19 cellular contexts compared by ENCODE assay signal in genomic region chr17:81608082-81608481, GRCh38. TPM values are rescaled to one million over a fixed set of nuclear protein-coding genes. Genes with fewer than 3 reads are reported as not detected.
DNase-seq lines count a peak whose midpoint lies in the region; ATAC-seq, FAIRE-seq and TF ChIP-seq lines count a peak whose summit lies in the region.
"Had no signal": no experiment of that assay in that cellular context is flagged by ENCODE, and none has a peak within 500 bp of the region (broad histone marks: within the 10 kb centered on the region; RNA-seq: fewer than 3 reads in every experiment).

No MANE protein-coding gene starts in this region.

- peaks cover 84% of the 10 kb centered on the region for H3K36me3 ChIP-seq in A673 (ENCODE audit: insufficient read depth, low read length, poor library complexity, severe bottlenecking)
- peaks cover 35% of the 10 kb centered on the region for H3K36me3 ChIP-seq in astrocyte (ENCODE audit: insufficient read depth, low read length)
- H3K36me3 ChIP-seq in osteoblast (ENCODE audit: insufficient read depth, low read length): peaks cover 82% of the 10 kb centered on the region
- H3K36me3 ChIP-seq: breast epithelium had no signal

- no peak overlapping the region for H3K4me3 Mint-ChIP-seq in astrocyte (ENCODE audit: unreplicated experiment)
- H3K4me3 Mint-ChIP-seq in activated naive CD4-positive, alpha-beta T cell treated with anti-CD3 and anti-CD28 coated beads, Interleukin-2, amount 10 ng/mL, durations not matched to agents 7 days and 5 days: no peak overlapping the region
- H3K4me3 Mint-ChIP-seq: immature natural killer cell; naive thymus-derived CD8-positive, alpha-beta T cell had no signal

- H3K4me3 ChIP-seq in A673 (ENCODE audit: low read depth, low read length, poor library complexity, severe bottlenecking) (no peak overlapping the region), HL-60 (replicated peaks; ENCODE audit: insufficient read depth, low read length) (no peak overlapping the region), astrocyte (ENCODE audit: insufficient read depth, low read depth, low read length) (no peak overlapping the region), osteoblast (ENCODE audit: insufficient read depth, low read length) (no peak overlapping the region)
- H3K4me3 ChIP-seq: breast epithelium, prostate gland, vagina had no signal

- no peaks in the 10 kb centered on the region for H3K27me3 Mint-ChIP-seq in astrocyte (ENCODE audit: low read depth, unreplicated experiment)
- H3K27me3 Mint-ChIP-seq in activated naive CD4-positive, alpha-beta T cell treated with anti-CD3 and anti-CD28 coated beads, Interleukin-2, amount 10 ng/mL, durations not matched to agents 7 days and 5 days: no peaks in the 10 kb centered on the region
- H3K27me3 Mint-ChIP-seq: naive thymus-derived CD8-positive, alpha-beta T cell had no signal

- BruUV-seq in A673 (replicated peaks; lab: Mats Ljungman, UMichigan): no TSS peak

- no peaks in the 10 kb centered on the region for H3K4me1 ChIP-seq in A673 (ENCODE audit: insufficient read depth, low read length, poor library complexity, severe bottlenecking)
- H3K4me1 ChIP-seq in astrocyte (ENCODE audit: insufficient read depth, low read length): peaks cover 15% of the 10 kb centered on the region
- H3K4me1 ChIP-seq in osteoblast (ENCODE audit: insufficient read depth, low read length): peaks cover 16% of the 10 kb centered on the region
- H3K4me1 ChIP-seq: breast epithelium, prostate gland, vagina had no signal

- DNase-seq in A673 (ENCODE audit: low spot score): no peak
- DNase-seq in HL-60 (ENCODE audit: low read depth in 1 of 2, low spot score in 1 of 2): no peak
- peak; percentile 44 for DNase-seq in astrocyte (ENCODE audit: low read depth)
- no peak for DNase-seq in osteoblast (ENCODE audit: insufficient read length, low spot score, missing footprints)
- no peak for DNase-seq in NCI-H2107 (lab: John Stamatoyannopoulos, UW)
- no peak for DNase-seq in GF-D8 (lab: John Stamatoyannopoulos, UW)
- DNase-seq in activated naive CD4-positive, alpha-beta T cell treated with anti-CD3 and anti-CD28 coated beads, Interleukin-2, amount 10 ng/mL, durations not matched to agents 7 days and 5 days: no peak
- DNase-seq: glutamatergic neuron; naive thymus-derived CD8-positive, alpha-beta T cell; NCI-H2171 treated with DMSO at 0.1 percent for 48 hours; NCI-H82; stimulated activated CD4-positive, alpha-beta T cell treated with anti-CD3 and anti-CD28 coated beads, Interleukin-15, amount 100 ng/mL, for 24 hours had no signal

- POLR2A ChIA-PET in A673 (lab: Charles Lee; ENCODE audit: low non-redundant PET): no interaction called here

- H3K79me2 ChIP-seq in astrocyte (ENCODE audit: insufficient read depth, low read length) (peaks cover 68% of the 10 kb centered on the region), osteoblast (ENCODE audit: insufficient read depth, low read length) (peaks cover 75% of the 10 kb centered on the region)

- peak overlapping the region; percentile 28 for H3K9ac ChIP-seq in astrocyte (ENCODE audit: low read length)

- peak overlapping the region; percentile 12 for H3K27ac Mint-ChIP-seq in astrocyte (ENCODE audit: unreplicated experiment)
- H3K27ac Mint-ChIP-seq in activated naive CD4-positive, alpha-beta T cell treated with anti-CD3 and anti-CD28 coated beads, Interleukin-2, amount 10 ng/mL, durations not matched to agents 7 days and 5 days: no peak overlapping the region
- H3K27ac Mint-ChIP-seq: naive thymus-derived CD8-positive, alpha-beta T cell had no signal

- TF ChIP-seq CTCF in A673 (conservative IDR thresholded peaks at IDR 0.05; ENCODE audit: low read depth, low read length) (no peak), HL-60 (IDR thresholded peaks at IDR 0.05; ENCODE audit: insufficient read depth, low read length) (no peak), astrocyte (IDR thresholded peaks at IDR 0.05; ENCODE audit: insufficient read depth, low read depth, low read length) (no peak), osteoblast (IDR thresholded peaks at IDR 0.05; ENCODE audit: extremely low read depth, low read depth, low read length) (no peak)

- no peaks in the 10 kb centered on the region for H3K9me3 Mint-ChIP-seq in astrocyte (ENCODE audit: unreplicated experiment)
- no peaks in the 10 kb centered on the region for H3K9me3 Mint-ChIP-seq in activated naive CD4-positive, alpha-beta T cell treated with anti-CD3 and anti-CD28 coated beads, Interleukin-2, amount 10 ng/mL, durations not matched to agents 7 days and 5 days
- H3K9me3 Mint-ChIP-seq: immature natural killer cell; naive thymus-derived CD8-positive, alpha-beta T cell had no signal

- ATAC-seq in GM21423 (IDR thresholded peaks at IDR 0.05; ENCODE audit: unreplicated experiment): no peak
- ATAC-seq: HCT116; naive thymus-derived CD8-positive, alpha-beta T cell had no signal

- H3K4me2 ChIP-seq in astrocyte (ENCODE audit: low read length) (peak overlapping the region; percentile 46), osteoblast (ENCODE audit: insufficient read depth, low read length) (peak overlapping the region; percentile 7)

- CTCF ChIA-PET in A673 (lab: Charles Lee): no interaction called here
- CTCF ChIA-PET in activated naive CD4-positive, alpha-beta T cell treated with anti-CD3 and anti-CD28 coated beads, Interleukin-2, amount 10 ng/mL, durations not matched to agents 7 days and 5 days (lab: Charles Lee): no interaction called here

- H3K4me1 Mint-ChIP-seq in astrocyte (ENCODE audit: low read depth, unreplicated experiment): peaks cover 25% of the 10 kb centered on the region
- H3K4me1 Mint-ChIP-seq in activated naive CD4-positive, alpha-beta T cell treated with anti-CD3 and anti-CD28 coated beads, Interleukin-2, amount 10 ng/mL, durations not matched to agents 7 days and 5 days: no peaks in the 10 kb centered on the region

- H3K9me3 ChIP-seq in A673 (ENCODE audit: low read depth, low read length, poor library complexity, severe bottlenecking): no peaks in the 10 kb centered on the region
- H3K9me3 ChIP-seq in astrocyte (ENCODE audit: insufficient read depth, low read depth, low read length): no peaks in the 10 kb centered on the region
- no peaks in the 10 kb centered on the region for H3K9me3 ChIP-seq in osteoblast (ENCODE audit: low read depth, low read length)
- H3K9me3 ChIP-seq: breast epithelium, prostate gland, vagina had no signal

- H2AFZ ChIP-seq in astrocyte (ENCODE audit: low read depth, low read length): no peak overlapping the region
- no peak overlapping the region for H2AFZ ChIP-seq in osteoblast (ENCODE audit: low read length)

- H3K36me3 Mint-ChIP-seq in astrocyte (ENCODE audit: low read depth, unreplicated experiment): peaks cover 19% of the 10 kb centered on the region
- H3K36me3 Mint-ChIP-seq in activated naive CD4-positive, alpha-beta T cell treated with anti-CD3 and anti-CD28 coated beads, Interleukin-2, amount 10 ng/mL, durations not matched to agents 7 days and 5 days: peaks cover 38% of the 10 kb centered on the region

- no peak for FAIRE-seq in astrocyte (lab: Jason Lieb, UNC)
- FAIRE-seq: RCC 7860 had no signal

- peak overlapping the region; percentile 19 for H3K27ac ChIP-seq in A673 (ENCODE audit: low read depth, low read length, poor library complexity, severe bottlenecking)
- H3K27ac ChIP-seq in HL-60 (replicated peaks): peak overlapping the region; percentile 61
- H3K27ac ChIP-seq in astrocyte (ENCODE audit: low read depth, low read length): peak overlapping the region; percentile 29
- peak overlapping the region; percentile 64 for H3K27ac ChIP-seq in osteoblast (ENCODE audit: low read depth, low read length)
- H3K27ac ChIP-seq: breast epithelium, prostate gland, vagina had no signal

- H3K27me3 ChIP-seq in A673 (replicated peaks; ENCODE audit: insufficient read depth, low read depth, low read length, poor library complexity) (no peaks in the 10 kb centered on the region), HL-60 (ENCODE audit: insufficient read depth, poor library complexity, severe bottlenecking) (no peaks in the 10 kb centered on the region), astrocyte (ENCODE audit: insufficient read depth, low read length) (no peaks in the 10 kb centered on the region), osteoblast (ENCODE audit: insufficient read depth, low read length) (no peaks in the 10 kb centered on the region)
- H3K27me3 ChIP-seq: breast epithelium, vagina had no signal

- intact Hi-C loops in A673 (cut with micrococcal nuclease; ENCODE audit: unreplicated experiment): loop anchor here (10.0 kb wide), 1 partner anchor 93 kb away; the partner anchor contains the start of gene ACTG1

- H4K20me1 ChIP-seq in astrocyte (ENCODE audit: insufficient read depth, low read length): peaks cover 70% of the 10 kb centered on the region
- peaks cover 36% of the 10 kb centered on the region for H4K20me1 ChIP-seq in osteoblast (ENCODE audit: insufficient read depth, low read length)

RNA-seq across cellular contexts. Expression of gene NPLOC4, which starts 28.8 kb away (rescaled TPM):
- 188 and 195 TPM in 2 replicates for total RNA-seq in A673 (2021)
- total RNA-seq in astrocyte: 125 and 127 TPM in 2 replicates
- total RNA-seq in osteoblast: 97.8 and 118 TPM in 2 replicates

RNA-seq across cellular contexts. Expression of gene TSPAN10, which starts 28.9 kb away (rescaled TPM):
- total RNA-seq in A673 (2021) (0.74 and 1.1 TPM in 2 replicates), astrocyte (2.7 and 3.2 TPM in 2 replicates), osteoblast (2.9 and 11.5 TPM in 2 replicates)
- total RNA-seq: vagina had no signal

RNA-seq across cellular contexts. Expression of gene PDE6G, which starts 48.3 kb away (rescaled TPM):
- total RNA-seq in A673 (2021): 0.43 and 0.52 TPM in 2 replicates
- not detected in 2 replicates for total RNA-seq in astrocyte
- total RNA-seq in osteoblast: not detected in 2 replicates
- total RNA-seq: prostate gland, vagina had no signal

RNA-seq across cellular contexts. Expression of gene FAAP100, which starts 55.9 kb away (rescaled TPM):
- total RNA-seq in A673 (2021) (49.4 and 49.5 TPM in 2 replicates), astrocyte (35.8 and 38.9 TPM in 2 replicates), osteoblast (43.0 and 44.5 TPM in 2 replicates)

RNA-seq across cellular contexts. Expression of gene OXLD1, which starts 58.3 kb away (rescaled TPM):
- total RNA-seq in A673 (2021): 36.1 and 44.6 TPM in 2 replicates
- 22.0 and 28.5 TPM in 2 replicates for total RNA-seq in astrocyte
- total RNA-seq in osteoblast: 21.0 and 21.5 TPM in 2 replicates
